ENCODE assay signal across 10 cellular contexts in genomic region chr7:149884016-149884415, GRCh38. TPM values are rescaled to one million over a fixed set of nuclear protein-coding genes. Genes with fewer than 3 reads are reported as not detected.
DNase-seq lines count a peak whose midpoint lies in the region; ATAC-seq and TF ChIP-seq lines count a peak whose summit lies in the region.
"Had no signal": no experiment of that assay in that cellular context is flagged by ENCODE, and none has a peak within 500 bp of the region (broad histone marks: within the 10 kb centered on the region; RNA-seq: fewer than 3 reads in every experiment).

No MANE protein-coding gene starts in this region.

- no peak for TF ChIP-seq POLR2A in uterus (IDR thresholded peaks at IDR 0.05)

- no peaks in the 10 kb centered on the region for H3K36me3 ChIP-seq in right atrium auricular region
- H3K36me3 ChIP-seq in left lung: peaks cover 0 to 7% of the 10 kb centered on the region in 2 donors
- no peaks in the 10 kb centered on the region for H3K36me3 ChIP-seq in uterus
- H3K36me3 ChIP-seq: HAP-1 had no signal

- intact Hi-C loops in Right ventricle myocardium superior (cut with DNase I): no loop called here
- intact Hi-C loops in left lung (cut with DNase I): no loop called here
- intact Hi-C loops in uterus (cut with DNase I; ENCODE audit: low total_unique reads): no loop called here

- TF ChIP-seq CTCF in right atrium auricular region (IDR thresholded peaks at IDR 0.05) (no peak), coronary artery (IDR thresholded peaks at IDR 0.05) (no peak), left lung (IDR thresholded peaks at IDR 0.05) (no peak), uterus (IDR thresholded peaks at IDR 0.05) (no peak)

- ATAC-seq in Right ventricle myocardium superior (ENCODE audit: poor library complexity): peak; percentile 55
- ATAC-seq in left lung: peak; percentile 51
- no peak for ATAC-seq in HG02885 (IDR thresholded peaks at IDR 0.05; ENCODE audit: poor library complexity, unreplicated experiment)

- H3K4me3 ChIP-seq in right atrium auricular region (no peak overlapping the region), coronary artery (peak overlapping the region; percentile 49), left lung (no peak overlapping the region), uterus (no peak overlapping the region)
- H3K4me3 ChIP-seq: HAP-1 had no signal

- no peaks in the 10 kb centered on the region for H3K27me3 ChIP-seq in right atrium auricular region
- no peaks in the 10 kb centered on the region for H3K27me3 ChIP-seq in left lung
- no peaks in the 10 kb centered on the region for H3K27me3 ChIP-seq in uterus

- H3K27ac ChIP-seq in right atrium auricular region: peak overlapping the region in 1 of 2 donors; percentile 57
- H3K27ac ChIP-seq in coronary artery: peak overlapping the region in 1 of 2 donors; percentile 17
- no peak overlapping the region for H3K27ac ChIP-seq in left lung
- peak overlapping the region; percentile 1 to 52 for H3K27ac ChIP-seq in uterus

- H3K4me1 ChIP-seq in right atrium auricular region (peaks cover 0 to 39% of the 10 kb centered on the region in 2 donors), left lung (peaks cover 0 to 10% of the 10 kb centered on the region in 2 donors), uterus (peaks cover 0 to 9% of the 10 kb centered on the region in 2 donors)
- H3K4me1 ChIP-seq: HAP-1 had no signal

- DNase-seq in Right ventricle myocardium superior: no peak
- DNase-seq in right atrium auricular region (ENCODE audit: low spot score): no peak
- peak; percentile 68 for DNase-seq in coronary artery (ENCODE audit: low spot score)
- peak in 1 of 2 donors; percentile 31 for DNase-seq in left lung
- DNase-seq in uterus: peak in 1 of 2 donors; percentile 23
- DNase-seq in SKM-1 (lab: John Stamatoyannopoulos, UW; ENCODE audit: unreplicated experiment): no peak
- no peak for DNase-seq in activated gamma-delta T cell treated with Interleukin-2 at 50 U/mL for 16 hours
- DNase-seq: activated CD4-positive, CD25-positive, alpha-beta regulatory T cell treated with anti-CD3 and anti-CD28 coated beads, Interleukin-2, amount 50 U/mL, for 72 hours had no signal

- no peaks in the 10 kb centered on the region for H3K9me3 ChIP-seq in right atrium auricular region
- H3K9me3 ChIP-seq in left lung: no peaks in the 10 kb centered on the region
- H3K9me3 ChIP-seq in uterus: no peaks in the 10 kb centered on the region
- H3K9me3 ChIP-seq: HAP-1 had no signal

RNA-seq across cellular contexts. Expression of gene ATP6V0E2, which starts 10.2 kb away (rescaled TPM):
- 121 TPM for total RNA-seq in Right ventricle myocardium superior
- 100 to 1,000 TPM in 1 of 2 donors, 10 to 100 TPM in 1; 60.7 to 122 TPM for total RNA-seq in right atrium auricular region
- total RNA-seq in left lung: 10 to 100 TPM; 18.4 to 30.5 TPM
- 10 to 100 TPM in 2 of 4 donors, 1 to 10 TPM in 2; 2.6 to 22.5 (median 10.1) TPM for total RNA-seq in uterus

RNA-seq across cellular contexts. Expression of gene ZNF862, which starts 45.8 kb away (rescaled TPM):
- total RNA-seq in Right ventricle myocardium superior: 12.2 TPM
- 10 to 100 TPM in 1 of 2 donors, 1 to 10 TPM in 1; 7.0 to 11.0 TPM for total RNA-seq in right atrium auricular region
- total RNA-seq in left lung: 10 to 100 TPM in 1 of 2 donors, 1 to 10 TPM in 1; 9.8 to 16.4 TPM
- 10 to 100 TPM in 2 of 4 donors, 1 to 10 TPM in 2; 1.8 to 39.4 (median 14.6) TPM for total RNA-seq in uterus

Comparison
In these comparisons a context has a peak if more than half of its experiments do, and no peak if none do; other contexts are left out.
1. H3K27ac ChIP-seq: peak in uterus (2 of 2); none in left lung (0 of 2).